Comparison of ENCODE assay signal across 1 cellular context in the genomic region with DNA sequence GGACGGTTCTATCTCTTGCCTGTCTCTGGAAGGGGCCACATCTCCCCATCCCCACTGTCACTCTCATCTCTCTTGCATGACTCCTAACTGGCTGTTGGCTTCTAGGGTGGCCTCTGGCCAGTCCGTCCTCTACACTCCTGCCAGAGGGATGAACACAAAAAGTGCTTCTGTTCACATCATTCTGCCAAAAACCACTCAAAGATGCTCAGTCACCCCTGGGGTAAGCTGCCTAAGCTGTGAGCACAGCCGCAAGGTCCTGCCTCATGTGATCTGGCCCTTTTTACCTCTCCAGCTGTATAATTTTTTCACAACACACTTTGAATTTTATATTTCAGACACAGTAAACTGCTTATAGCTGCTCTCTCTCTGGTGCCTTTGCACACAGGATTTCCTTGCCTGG.
TF ChIP-seq lines count a peak whose summit lies in the region.

No MANE protein-coding gene starts in this region.

TF ChIP-seq in HCT116, 20 proteins besides CTCF, POLR2A, EP300 and RAD21:
- TF ChIP-seq, protein P1, sequence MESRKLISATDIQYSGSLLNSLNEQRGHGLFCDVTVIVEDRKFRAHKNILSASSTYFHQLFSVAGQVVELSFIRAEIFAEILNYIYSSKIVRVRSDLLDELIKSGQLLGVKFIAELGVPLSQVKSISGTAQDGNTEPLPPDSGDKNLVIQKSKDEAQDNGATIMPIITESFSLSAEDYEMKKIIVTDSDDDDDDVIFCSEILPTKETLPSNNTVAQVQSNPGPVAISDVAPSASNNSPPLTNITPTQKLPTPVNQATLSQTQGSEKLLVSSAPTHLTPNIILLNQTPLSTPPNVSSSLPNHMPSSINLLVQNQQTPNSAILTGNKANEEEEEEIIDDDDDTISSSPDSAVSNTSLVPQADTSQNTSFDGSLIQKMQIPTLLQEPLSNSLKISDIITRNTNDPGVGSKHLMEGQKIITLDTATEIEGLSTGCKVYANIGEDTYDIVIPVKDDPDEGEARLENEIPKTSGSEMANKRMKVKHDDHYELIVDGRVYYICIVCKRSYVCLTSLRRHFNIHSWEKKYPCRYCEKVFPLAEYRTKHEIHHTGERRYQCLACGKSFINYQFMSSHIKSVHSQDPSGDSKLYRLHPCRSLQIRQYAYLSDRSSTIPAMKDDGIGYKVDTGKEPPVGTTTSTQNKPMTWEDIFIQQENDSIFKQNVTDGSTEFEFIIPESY (IDR thresholded peaks at IDR 0.05; ENCODE audit: extremely low read depth, insufficient replicate concordance, low read length) = no peak
- TF ChIP-seq CEBPB (IDR thresholded peaks at IDR 0.05; ENCODE audit: low read depth) = no peak
- TF ChIP-seq POLR2AphosphoS5 (IDR thresholded peaks at IDR 0.05; ENCODE audit: low read depth, low read length) = no peak
